Comparison of ENCODE assay signal across 1 cellular context in the genomic region with DNA sequence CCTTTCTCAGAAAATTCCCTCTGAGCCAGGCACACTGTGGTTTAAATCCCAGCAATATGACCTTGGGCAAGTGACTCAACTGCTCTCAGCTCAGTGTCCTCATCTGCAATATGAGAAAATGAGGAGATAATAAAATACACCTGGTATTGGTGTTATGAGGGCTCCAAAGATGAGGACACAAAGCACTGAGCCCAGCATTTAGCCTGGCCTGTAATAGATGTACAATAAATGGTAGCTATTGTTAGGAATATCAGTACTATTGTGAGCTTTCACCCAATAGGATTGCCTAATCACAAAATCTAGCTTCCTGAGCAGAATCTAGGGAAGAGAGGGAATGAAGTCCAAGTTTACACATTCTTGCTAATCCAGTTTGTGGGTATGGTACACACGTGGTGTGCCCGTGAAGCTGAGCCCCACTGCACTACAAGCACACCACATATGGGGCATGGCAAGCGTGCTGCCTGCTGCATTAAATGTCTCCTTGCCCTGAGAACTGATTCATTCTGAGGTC.
TF ChIP-seq lines count a peak whose summit lies in the region.

No MANE protein-coding gene starts in this region.

TF ChIP-seq in HepG2, 621 proteins besides CTCF, POLR2A, EP300 and RAD21 (continued from another document and continues in another):
- TF ChIP-seq NBN (conservative IDR thresholded peaks at IDR 0.05) (no peak), PLRG1 (conservative IDR thresholded peaks at IDR 0.05) (no peak), PHB2 (IDR thresholded peaks at IDR 0.05; ENCODE audit: partially characterized antibody) (no peak), ZNF136 (CRISPR knock-in tag; IDR thresholded peaks at IDR 0.05; ENCODE audit: low read depth) (no peak), CREB1 (IDR thresholded peaks at IDR 0.05) (no peak), CREB1 (CRISPR knock-in tag; IDR thresholded peaks at IDR 0.05) (peak; percentile 60; the same call in 1 of the 2 replicates), ZFX (CRISPR knock-in tag; IDR thresholded peaks at IDR 0.05; ENCODE audit: low read depth) (no peak), GZF1 (CRISPR knock-in tag; IDR thresholded peaks at IDR 0.05) (no peak), YEATS4 (CRISPR knock-in tag; IDR thresholded peaks at IDR 0.05; ENCODE audit: borderline replicate concordance) (peak; percentile 65; the same call in 1 of the 2 replicates), ZNF256 (CRISPR knock-in tag; conservative IDR thresholded peaks at IDR 0.05) (no peak), ZNF678 (CRISPR knock-in tag; IDR thresholded peaks at IDR 0.05) (no peak), YEATS2 (CRISPR knock-in tag; IDR thresholded peaks at IDR 0.05; ENCODE audit: borderline replicate concordance) (peak; percentile 68; the same call in 1 of the 2 replicates), THYN1 (CRISPR knock-in tag; IDR thresholded peaks at IDR 0.05; ENCODE audit: borderline replicate concordance, low read depth) (no peak), CEBPG (CRISPR knock-in tag; IDR thresholded peaks at IDR 0.05) (peak; percentile 97), NKX3-1 (CRISPR knock-in tag; IDR thresholded peaks at IDR 0.05) (no peak; the same call in 1 of the 2 replicates), ZNF251 (CRISPR knock-in tag; IDR thresholded peaks at IDR 0.05) (no peak), HNF4G (IDR thresholded peaks at IDR 0.05; ENCODE audit: borderline replicate concordance, low read depth, low read length) (peak; percentile 78; the same call in 1 of the 2 replicates), HNF4G (CRISPR knock-in tag; IDR thresholded peaks at IDR 0.05; ENCODE audit: borderline replicate concordance, low read depth) (peak; percentile 68; the same call in 1 of the 2 replicates), CENPX (CRISPR knock-in tag; IDR thresholded peaks at IDR 0.05) (no peak), HMG20A (CRISPR knock-in tag; IDR thresholded peaks at IDR 0.05; ENCODE audit: borderline replicate concordance) (peak; percentile 96), NFATC3 (CRISPR knock-in tag; IDR thresholded peaks at IDR 0.05) (no peak), ZNF282 (IDR thresholded peaks at IDR 0.05; ENCODE audit: partially characterized antibody) (no peak), PCBP2 (optimal IDR thresholded peaks at IDR 0.05; ENCODE audit: low read depth, low read length, poor library complexity, severe bottlenecking) (no peak), PRMT3 (CRISPR knock-in tag; IDR thresholded peaks at IDR 0.05; ENCODE audit: borderline replicate concordance, low read depth) (no peak), KDM3A (CRISPR knock-in tag; IDR thresholded peaks at IDR 0.05; ENCODE audit: low read depth) (0 out of 2 replicates have a peak, but pooled peaks have one; percentile 22), ZNF790 (CRISPR knock-in tag; IDR thresholded peaks at IDR 0.05; ENCODE audit: borderline replicate concordance) (no peak), NONO (IDR thresholded peaks at IDR 0.05) (no peak), NONO (CRISPR knock-in tag; conservative IDR thresholded peaks at IDR 0.05) (peak; percentile 50; the same call in 1 of the 2 replicates), ATF7-NPFF (CRISPR knock-in tag; IDR thresholded peaks at IDR 0.05; ENCODE audit: low read depth) (no peak), ATF1 (CRISPR knock-in tag; IDR thresholded peaks at IDR 0.05) (no peak), AKAP8 (CRISPR knock-in tag; IDR thresholded peaks at IDR 0.05) (no peak), MAF1 (CRISPR knock-in tag; IDR thresholded peaks at IDR 0.05; ENCODE audit: borderline replicate concordance) (no peak), ZSCAN31 (CRISPR knock-in tag; IDR thresholded peaks at IDR 0.05; ENCODE audit: low read depth) (no peak), BHLHE40 (IDR thresholded peaks at IDR 0.05; ENCODE audit: low read length) (peak; percentile 77), ZNF350 (CRISPR knock-in tag; IDR thresholded peaks at IDR 0.05; ENCODE audit: borderline replicate concordance, low read depth) (peak; percentile 53; the same call in 1 of the 2 replicates), IRX3 (CRISPR knock-in tag; IDR thresholded peaks at IDR 0.05; ENCODE audit: borderline replicate concordance, low read depth) (no peak), RBAK (CRISPR knock-in tag; IDR thresholded peaks at IDR 0.05) (no peak; the same call in 1 of the 2 replicates), ZFP1 (CRISPR knock-in tag; IDR thresholded peaks at IDR 0.05) (peak; percentile 89), MAFF (IDR thresholded peaks at IDR 0.05; ENCODE audit: low read depth, low read length) (no peak), ZNF562 (CRISPR knock-in tag; IDR thresholded peaks at IDR 0.05; ENCODE audit: borderline replicate concordance) (no peak), ZSCAN22 (CRISPR knock-in tag; IDR thresholded peaks at IDR 0.05) (no peak), TAF1 (CRISPR knock-in tag; IDR thresholded peaks at IDR 0.05) (peak; percentile 39; the same call in 1 of the 2 replicates), ZMAT3 (CRISPR knock-in tag; conservative IDR thresholded peaks at IDR 0.05) (0 out of 2 replicates have a peak, but pooled peaks have one; percentile 52), BRD4 (CRISPR knock-in tag; IDR thresholded peaks at IDR 0.05) (no peak), RXRA (CRISPR knock-in tag; IDR thresholded peaks at IDR 0.05) (peak; percentile 86; the same call in 1 of the 2 replicates), NPAS2 (CRISPR knock-in tag; IDR thresholded peaks at IDR 0.05; ENCODE audit: borderline replicate concordance) (no peak), ZNF747 (CRISPR knock-in tag; IDR thresholded peaks at IDR 0.05; ENCODE audit: borderline replicate concordance) (no peak), ZNF337 (CRISPR knock-in tag; IDR thresholded peaks at IDR 0.05; ENCODE audit: borderline replicate concordance, low read depth) (0 out of 2 replicates have a peak, but pooled peaks have one; percentile 41), RCOR2 (CRISPR knock-in tag; IDR thresholded peaks at IDR 0.05) (peak; percentile 87), ZNF101 (CRISPR knock-in tag; IDR thresholded peaks at IDR 0.05; ENCODE audit: borderline replicate concordance, low read depth) (no peak), CHD2 (IDR thresholded peaks at IDR 0.05; ENCODE audit: low read depth, low read length) (no peak), ZNF616 (CRISPR knock-in tag; IDR thresholded peaks at IDR 0.05; ENCODE audit: low read depth) (no peak), FLYWCH1 (CRISPR knock-in tag; IDR thresholded peaks at IDR 0.05) (no peak), ZNF773 (CRISPR knock-in tag; IDR thresholded peaks at IDR 0.05; ENCODE audit: borderline replicate concordance) (no peak)
- TF ChIP-seq, protein P1, sequence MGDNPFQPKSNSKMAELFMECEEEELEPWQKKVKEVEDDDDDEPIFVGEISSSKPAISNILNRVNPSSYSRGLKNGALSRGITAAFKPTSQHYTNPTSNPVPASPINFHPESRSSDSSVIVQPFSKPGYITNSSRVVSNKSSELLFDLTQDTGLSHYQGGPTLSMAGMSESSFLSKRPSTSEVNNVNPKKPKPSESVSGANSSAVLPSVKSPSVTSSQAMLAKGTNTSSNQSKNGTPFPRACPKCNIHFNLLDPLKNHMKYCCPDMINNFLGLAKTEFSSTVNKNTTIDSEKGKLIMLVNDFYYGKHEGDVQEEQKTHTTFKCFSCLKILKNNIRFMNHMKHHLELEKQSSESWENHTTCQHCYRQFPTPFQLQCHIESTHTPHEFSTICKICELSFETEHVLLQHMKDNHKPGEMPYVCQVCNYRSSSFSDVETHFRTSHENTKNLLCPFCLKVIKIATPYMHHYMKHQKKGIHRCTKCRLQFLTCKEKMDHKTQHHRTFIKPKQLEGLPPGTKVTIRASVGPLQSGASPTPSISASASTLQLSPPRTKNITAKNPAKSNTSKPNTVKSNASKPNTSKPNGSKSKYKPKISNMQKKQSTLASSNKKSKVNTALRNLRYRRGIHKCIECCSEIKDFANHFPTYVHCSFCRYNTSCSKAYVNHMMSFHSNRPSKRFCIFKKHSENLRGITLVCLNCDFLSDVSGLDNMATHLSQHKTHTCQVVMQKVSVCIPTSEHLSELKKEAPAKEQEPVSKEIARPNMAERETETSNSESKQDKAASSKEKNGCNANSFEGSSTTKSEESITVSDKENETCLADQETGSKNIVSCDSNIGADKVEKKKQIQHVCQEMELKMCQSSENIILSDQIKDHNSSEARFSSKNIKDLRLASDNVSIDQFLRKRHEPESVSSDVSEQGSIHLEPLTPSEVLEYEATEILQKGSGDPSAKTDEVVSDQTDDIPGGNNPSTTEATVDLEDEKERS (CRISPR knock-in tag; IDR thresholded peaks at IDR 0.05), result no peak
- TF ChIP-seq, protein P2, sequence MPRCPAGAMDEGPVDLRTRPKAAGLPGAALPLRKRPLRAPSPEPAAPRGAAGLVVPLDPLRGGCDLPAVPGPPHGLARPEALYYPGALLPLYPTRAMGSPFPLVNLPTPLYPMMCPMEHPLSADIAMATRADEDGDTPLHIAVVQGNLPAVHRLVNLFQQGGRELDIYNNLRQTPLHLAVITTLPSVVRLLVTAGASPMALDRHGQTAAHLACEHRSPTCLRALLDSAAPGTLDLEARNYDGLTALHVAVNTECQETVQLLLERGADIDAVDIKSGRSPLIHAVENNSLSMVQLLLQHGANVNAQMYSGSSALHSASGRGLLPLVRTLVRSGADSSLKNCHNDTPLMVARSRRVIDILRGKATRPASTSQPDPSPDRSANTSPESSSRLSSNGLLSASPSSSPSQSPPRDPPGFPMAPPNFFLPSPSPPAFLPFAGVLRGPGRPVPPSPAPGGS (CRISPR knock-in tag; IDR thresholded peaks at IDR 0.05), result no peak
- TF ChIP-seq, protein P3, sequence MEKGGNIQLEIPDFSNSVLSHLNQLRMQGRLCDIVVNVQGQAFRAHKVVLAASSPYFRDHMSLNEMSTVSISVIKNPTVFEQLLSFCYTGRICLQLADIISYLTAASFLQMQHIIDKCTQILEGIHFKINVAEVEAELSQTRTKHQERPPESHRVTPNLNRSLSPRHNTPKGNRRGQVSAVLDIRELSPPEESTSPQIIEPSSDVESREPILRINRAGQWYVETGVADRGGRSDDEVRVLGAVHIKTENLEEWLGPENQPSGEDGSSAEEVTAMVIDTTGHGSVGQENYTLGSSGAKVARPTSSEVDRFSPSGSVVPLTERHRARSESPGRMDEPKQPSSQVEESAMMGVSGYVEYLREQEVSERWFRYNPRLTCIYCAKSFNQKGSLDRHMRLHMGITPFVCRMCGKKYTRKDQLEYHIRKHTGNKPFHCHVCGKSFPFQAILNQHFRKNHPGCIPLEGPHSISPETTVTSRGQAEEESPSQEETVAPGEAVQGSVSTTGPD (CRISPR knock-in tag; IDR thresholded peaks at IDR 0.05), result no peak
- TF ChIP-seq, protein P4, sequence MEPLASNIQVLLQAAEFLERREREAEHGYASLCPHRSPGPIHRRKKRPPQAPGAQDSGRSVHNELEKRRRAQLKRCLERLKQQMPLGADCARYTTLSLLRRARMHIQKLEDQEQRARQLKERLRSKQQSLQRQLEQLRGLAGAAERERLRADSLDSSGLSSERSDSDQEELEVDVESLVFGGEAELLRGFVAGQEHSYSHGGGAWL (CRISPR knock-in tag; IDR thresholded peaks at IDR 0.05), result no peak
- TF ChIP-seq, protein P5, sequence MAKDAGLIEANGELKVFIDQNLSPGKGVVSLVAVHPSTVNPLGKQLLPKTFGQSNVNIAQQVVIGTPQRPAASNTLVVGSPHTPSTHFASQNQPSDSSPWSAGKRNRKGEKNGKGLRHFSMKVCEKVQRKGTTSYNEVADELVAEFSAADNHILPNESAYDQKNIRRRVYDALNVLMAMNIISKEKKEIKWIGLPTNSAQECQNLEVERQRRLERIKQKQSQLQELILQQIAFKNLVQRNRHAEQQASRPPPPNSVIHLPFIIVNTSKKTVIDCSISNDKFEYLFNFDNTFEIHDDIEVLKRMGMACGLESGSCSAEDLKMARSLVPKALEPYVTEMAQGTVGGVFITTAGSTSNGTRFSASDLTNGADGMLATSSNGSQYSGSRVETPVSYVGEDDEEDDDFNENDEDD (CRISPR knock-in tag; IDR thresholded peaks at IDR 0.05; ENCODE audit: borderline replicate concordance), result peak; percentile 72; the same call in 1 of the 2 replicates
- TF ChIP-seq, protein P6, sequence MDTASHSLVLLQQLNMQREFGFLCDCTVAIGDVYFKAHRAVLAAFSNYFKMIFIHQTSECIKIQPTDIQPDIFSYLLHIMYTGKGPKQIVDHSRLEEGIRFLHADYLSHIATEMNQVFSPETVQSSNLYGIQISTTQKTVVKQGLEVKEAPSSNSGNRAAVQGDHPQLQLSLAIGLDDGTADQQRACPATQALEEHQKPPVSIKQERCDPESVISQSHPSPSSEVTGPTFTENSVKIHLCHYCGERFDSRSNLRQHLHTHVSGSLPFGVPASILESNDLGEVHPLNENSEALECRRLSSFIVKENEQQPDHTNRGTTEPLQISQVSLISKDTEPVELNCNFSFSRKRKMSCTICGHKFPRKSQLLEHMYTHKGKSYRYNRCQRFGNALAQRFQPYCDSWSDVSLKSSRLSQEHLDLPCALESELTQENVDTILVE (CRISPR knock-in tag; IDR thresholded peaks at IDR 0.05), result peak; percentile 80; the same call in 1 of the 2 replicates
- TF ChIP-seq, protein P7, sequence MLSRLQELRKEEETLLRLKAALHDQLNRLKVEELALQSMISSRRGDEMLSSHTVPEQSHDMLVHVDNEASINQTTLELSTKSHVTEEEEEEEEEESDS (CRISPR knock-in tag; IDR thresholded peaks at IDR 0.05; ENCODE audit: borderline replicate concordance), result no peak
- TF ChIP-seq, protein P8, sequence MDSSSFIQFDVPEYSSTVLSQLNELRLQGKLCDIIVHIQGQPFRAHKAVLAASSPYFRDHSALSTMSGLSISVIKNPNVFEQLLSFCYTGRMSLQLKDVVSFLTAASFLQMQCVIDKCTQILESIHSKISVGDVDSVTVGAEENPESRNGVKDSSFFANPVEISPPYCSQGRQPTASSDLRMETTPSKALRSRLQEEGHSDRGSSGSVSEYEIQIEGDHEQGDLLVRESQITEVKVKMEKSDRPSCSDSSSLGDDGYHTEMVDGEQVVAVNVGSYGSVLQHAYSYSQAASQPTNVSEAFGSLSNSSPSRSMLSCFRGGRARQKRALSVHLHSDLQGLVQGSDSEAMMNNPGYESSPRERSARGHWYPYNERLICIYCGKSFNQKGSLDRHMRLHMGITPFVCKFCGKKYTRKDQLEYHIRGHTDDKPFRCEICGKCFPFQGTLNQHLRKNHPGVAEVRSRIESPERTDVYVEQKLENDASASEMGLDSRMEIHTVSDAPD (CRISPR knock-in tag; IDR thresholded peaks at IDR 0.05), result no peak; the same call in 1 of the 2 replicates
- TF ChIP-seq, protein P9, sequence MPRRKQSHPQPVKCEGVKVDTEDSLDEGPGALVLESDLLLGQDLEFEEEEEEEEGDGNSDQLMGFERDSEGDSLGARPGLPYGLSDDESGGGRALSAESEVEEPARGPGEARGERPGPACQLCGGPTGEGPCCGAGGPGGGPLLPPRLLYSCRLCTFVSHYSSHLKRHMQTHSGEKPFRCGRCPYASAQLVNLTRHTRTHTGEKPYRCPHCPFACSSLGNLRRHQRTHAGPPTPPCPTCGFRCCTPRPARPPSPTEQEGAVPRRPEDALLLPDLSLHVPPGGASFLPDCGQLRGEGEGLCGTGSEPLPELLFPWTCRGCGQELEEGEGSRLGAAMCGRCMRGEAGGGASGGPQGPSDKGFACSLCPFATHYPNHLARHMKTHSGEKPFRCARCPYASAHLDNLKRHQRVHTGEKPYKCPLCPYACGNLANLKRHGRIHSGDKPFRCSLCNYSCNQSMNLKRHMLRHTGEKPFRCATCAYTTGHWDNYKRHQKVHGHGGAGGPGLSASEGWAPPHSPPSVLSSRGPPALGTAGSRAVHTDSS (CRISPR knock-in tag; conservative IDR thresholded peaks at IDR 0.05), result no peak
- TF ChIP-seq, protein P10, sequence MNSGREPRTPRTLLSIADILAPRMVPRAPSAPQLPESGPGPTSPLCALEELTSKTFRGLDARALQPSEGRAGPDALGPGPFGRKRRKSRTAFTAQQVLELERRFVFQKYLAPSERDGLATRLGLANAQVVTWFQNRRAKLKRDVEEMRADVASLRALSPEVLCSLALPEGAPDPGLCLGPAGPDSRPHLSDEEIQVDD (CRISPR knock-in tag; IDR thresholded peaks at IDR 0.05; ENCODE audit: borderline replicate concordance), result no peak
